Comparison of ENCODE assay signal across 18 cellular contexts in the genomic region with DNA sequence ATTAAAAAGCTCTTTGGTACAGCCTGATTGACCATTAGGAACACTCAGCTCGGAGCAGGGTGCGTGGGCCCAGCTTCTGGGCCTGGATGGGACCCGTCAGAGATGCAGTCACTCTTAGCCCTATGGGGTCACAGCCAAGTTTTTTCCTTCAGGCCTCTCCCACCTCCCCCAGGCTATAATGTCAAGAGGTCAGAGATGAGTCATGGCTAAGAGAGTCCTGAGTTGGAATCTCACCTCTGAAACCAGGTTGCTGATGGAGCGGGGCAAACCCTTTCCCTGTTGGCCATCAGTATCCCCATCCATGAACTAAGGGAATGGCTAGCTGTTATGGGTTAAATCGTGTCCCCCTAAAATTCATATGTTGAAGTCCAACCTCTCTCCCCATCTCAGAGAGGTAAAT.
A peak's percentile ranks its signal among the peaks of the same experiment; 100 is the strongest.
DNase-seq lines count a peak whose midpoint lies in the region; ATAC-seq, FAIRE-seq and TF ChIP-seq lines count a peak whose summit lies in the region.
"Had no signal": no experiment of that assay in that cellular context is flagged by ENCODE, and none has a peak within 500 bp of the region (broad histone marks: within the 10 kb centered on the region; RNA-seq: fewer than 3 reads in every experiment).

No MANE protein-coding gene starts in this region.

- H3K9me1 ChIP-seq in K562 (ENCODE audit: control insufficient read depth, insufficient read depth, low read length): no peaks in the 10 kb centered on the region

- no peak overlapping the region for H3K18ac ChIP-seq in mesendoderm (ENCODE audit: low read length)

- no peak for TF ChIP-seq CTCF in K562 (IDR thresholded peaks at IDR 0.05 in 2 of 3, conservative IDR thresholded peaks at IDR 0.05 in 1 of 3; ENCODE audit: insufficient read depth in 2 of 3, low read depth in 1 of 3, low read length in 3 of 3)

- H3K4me2 ChIP-seq in K562 (ENCODE audit: insufficient read depth, low read length) (no peak overlapping the region), mesendoderm (ENCODE audit: low read length) (no peak overlapping the region)

- 0 out of 2 replicates have a peak overlapping the region, but pooled peaks have one; percentile 87 for H2AFZ ChIP-seq in K562 (ENCODE audit: low read depth, low read length)

- H2BK120ac ChIP-seq in mesendoderm (ENCODE audit: low read depth, low read length): no peak overlapping the region

- no peak overlapping the region for H3K56ac ChIP-seq in mesendoderm (ENCODE audit: low read length)

- no peak overlapping the region for H2AK5ac ChIP-seq in mesendoderm (ENCODE audit: low read length)

- CTCF ChIA-PET in K562 (lab: Yijun Ruan, JAX; ENCODE audit: low intra/inter-chr PET ratio): no interaction called here

- no peak overlapping the region for H2BK5ac ChIP-seq in mesendoderm (ENCODE audit: low read length)

- intact Hi-C loops in K562 (cut with micrococcal nuclease): no loop called here

- H4K20me1 ChIP-seq in K562 (replicated peaks; ENCODE audit: control insufficient read depth, insufficient read depth, low read length): no peaks in the 10 kb centered on the region; the same call in 1 of the 2 replicates

- POLR2A ChIA-PET in K562 (lab: Yijun Ruan, JAX): interaction anchor here (0.7 to 1.0 kb wide), 4 partner anchors 17 to 434 kb away, joined by 3 to 5 read pairs (median 3); no protein-coding TSS in a partner anchor

- no peak overlapping the region for H3K23ac ChIP-seq in mesendoderm (ENCODE audit: low read length)

- H3K27ac ChIP-seq in K562 (ENCODE audit: extremely low read depth, low read depth, low read length) (no peak overlapping the region), mesendoderm (ENCODE audit: low read depth, low read length) (no peak overlapping the region)

- no peaks in the 10 kb centered on the region for H3K9me3 ChIP-seq in K562 (replicated peaks; ENCODE audit: control insufficient read depth, insufficient read depth, low read depth, low read length)
- H3K9me3 ChIP-seq: HAP-1 had no signal

- in situ Hi-C loops in K562 (cut with MboI): no loop called here

- H4K8ac ChIP-seq in mesendoderm (ENCODE audit: low read depth, low read length): no peak overlapping the region

- peaks cover 3 to 6% of the 10 kb centered on the region in 2 experiments; a peak in 3 of 5 replicates for H3K4me1 ChIP-seq in K562 (replicated peaks in 1 of 2; ENCODE audit: control insufficient read depth in 2 of 2, insufficient read depth in 2 of 2, low read length in 2 of 2)
- peaks cover 3% of the 10 kb centered on the region for H3K4me1 ChIP-seq in mesendoderm (ENCODE audit: control insufficient read depth, low read depth, low read length)

- no peak for TF ChIP-seq EP300 in K562 (IDR thresholded peaks at IDR 0.05; ENCODE audit: low read length)

- H2BK15ac ChIP-seq in mesendoderm (replicated peaks; ENCODE audit: low read depth): no peak overlapping the region

- no peaks in the 10 kb centered on the region for H3K79me1 ChIP-seq in mesendoderm (ENCODE audit: low read length)

- H3K4ac ChIP-seq in mesendoderm (ENCODE audit: low read depth, low read length): no peak overlapping the region

- H3K79me2 ChIP-seq in K562 (ENCODE audit: control insufficient read depth, insufficient read depth, low read length) (no peaks in the 10 kb centered on the region), mesendoderm (ENCODE audit: control insufficient read depth, insufficient read depth, low read length) (no peaks in the 10 kb centered on the region)

- no peak overlapping the region for H4K5ac ChIP-seq in mesendoderm (ENCODE audit: low read length)

- H3K4me3 ChIP-seq in K562 (no peak overlapping the region), mesendoderm (ENCODE audit: low read length) (no peak overlapping the region)
- H3K4me3 ChIP-seq: GM23338, HAP-1 had no signal

- H3K27me3 ChIP-seq in K562 (ENCODE audit: control insufficient read depth in 2 of 2, insufficient read depth in 2 of 2, low read length in 2 of 2) (peaks cover 3 to 25% of the 10 kb centered on the region in 2 experiments; a peak in 4 of 5 replicates), mesendoderm (ENCODE audit: insufficient read depth, low read length, poor library complexity) (no peaks in the 10 kb centered on the region)

- no peak for TF ChIP-seq POLR2A in K562 (conservative IDR thresholded peaks at IDR 0.05)

- no peak overlapping the region for H3K9ac ChIP-seq in K562 (ENCODE audit: insufficient read depth in 1 of 2, low read depth in 2 of 2, low read length in 2 of 2)
- no peak overlapping the region for H3K9ac ChIP-seq in mesendoderm (ENCODE audit: low read length)

- FAIRE-seq in K562 (lab: Jason Lieb, UNC): no peak
- FAIRE-seq: G401.6, GM12892, GM19239, H54 had no signal

- no TSS peak for BruUV-seq in K562 (replicated peaks; lab: Mats Ljungman, UMichigan)

- 35% methylated on average over 5 of the region's 5 CpGs for WGBS in K562 (ENCODE audit: insufficient coverage, low coverage, missing lambda C conversion rate)
- no CpG with 5 or more reads among the region's 5 CpGs for WGBS in mesendoderm (ENCODE audit: extremely low coverage, insufficient coverage, low lambda C conversion rate)

- no peak for TF ChIP-seq RAD21 in K562 (CRISPR knock-in tag; conservative IDR thresholded peaks at IDR 0.05 in 1 of 2, IDR thresholded peaks at IDR 0.05 in 1 of 2)

- ATAC-seq in K562 (no peak; the same call in 2 of the 3 replicates), GM18870 (IDR thresholded peaks at IDR 0.05; ENCODE audit: unreplicated experiment) (no peak)

- H3K36me3 ChIP-seq in K562 (ENCODE audit: control insufficient read depth, insufficient read depth, low read length) (no peaks in the 10 kb centered on the region), mesendoderm (ENCODE audit: control insufficient read depth, insufficient read depth, low read length) (no peaks in the 10 kb centered on the region)
- H3K36me3 ChIP-seq: HAP-1 had no signal

- DNase-seq in M059J (ENCODE audit: low read depth) (peak; percentile 9), K562 (ENCODE audit: extremely low read depth in 1 of 4, low spot score in 3 of 4) (peak; percentile 29 to 43 (median 39)), mesendoderm (peak; percentile 22), T1000 (lab: John Stamatoyannopoulos, UW) (no peak), HK-2 (ENCODE audit: unreplicated experiment) (no peak)
- DNase-seq: C1 segment of cervical spinal cord; CD4-positive, alpha-beta memory T cell; COR-L47; DMS53; DMS79 treated with DMSO at 0.1 percent for 48 hours; HFFc6 had no signal

TF ChIP-seq in K562, 482 proteins besides CTCF, POLR2A, EP300 and RAD21 (continues in another document):
- TF ChIP-seq FOSL1 (tag; conservative IDR thresholded peaks at IDR 0.05) (peak; percentile 54), ZFP36 (IDR thresholded peaks at IDR 0.05; ENCODE audit: low read depth, low read length, partially characterized antibody) (no peak), GATAD2A (IDR thresholded peaks at IDR 0.05) (no peak), FIP1L1 (IDR thresholded peaks at IDR 0.05; ENCODE audit: low read depth, low read length, poor library complexity, severe bottlenecking) (no peak), MTA3 (IDR thresholded peaks at IDR 0.05; ENCODE audit: borderline replicate concordance) (no peak), ARNT (IDR thresholded peaks at IDR 0.05) (no peak)
- TF ChIP-seq, protein P1, sequence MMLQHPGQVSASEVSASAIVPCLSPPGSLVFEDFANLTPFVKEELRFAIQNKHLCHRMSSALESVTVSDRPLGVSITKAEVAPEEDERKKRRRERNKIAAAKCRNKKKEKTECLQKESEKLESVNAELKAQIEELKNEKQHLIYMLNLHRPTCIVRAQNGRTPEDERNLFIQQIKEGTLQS (IDR thresholded peaks at IDR 0.05): peak; percentile 71; the same call in 1 of the 2 replicates
- TF ChIP-seq, protein P1 (CRISPR knock-in tag; conservative IDR thresholded peaks at IDR 0.05): no peak

Comparison
In these comparisons a context has a peak if more than half of its experiments do, and no peak if none do; other contexts are left out.
1. DNase-seq: peak in M059J (single experiment), K562 (4 of 4) and mesendoderm (single experiment); none in T1000 (single experiment) and HK-2 (single experiment).